ENCODE assay signal across 20 cellular contexts in genomic region chr4:144295286-144295995, GRCh38.
"Had no signal": no experiment of that assay in that cellular context is flagged by ENCODE, and none has a peak within 500 bp of the region (broad histone marks: within the 10 kb centered on the region; RNA-seq: fewer than 3 reads in every experiment).

No MANE protein-coding gene starts in this region.

- H3K36me3 Mint-ChIP-seq: activated naive CD8-positive, alpha-beta T cell had no signal

- H3K27me3 Mint-ChIP-seq: activated CD4-positive, alpha-beta memory T cell treated with anti-CD3 and anti-CD28 coated beads, Interleukin-2, amount 10 ng/mL, durations not matched to agents 7 days and 5 days had no signal

- H3K4me3 ChIP-seq: breast epithelium, dorsolateral prefrontal cortex, hepatocyte, stomach, testis, upper lobe of right lung had no signal

- H3K79me2 ChIP-seq: hepatocyte had no signal

- H3K4me1 ChIP-seq: breast epithelium, stomach, testis, upper lobe of right lung had no signal

- H3K4me2 ChIP-seq: hepatocyte had no signal

- H3K4me3 Mint-ChIP-seq: activated CD4-positive, alpha-beta memory T cell treated with anti-CD3 and anti-CD28 coated beads, Interleukin-2, amount 10 ng/mL, durations not matched to agents 7 days and 5 days; activated naive CD8-positive, alpha-beta T cell; activated T-cell treated with anti-CD3 and anti-CD28 coated beads, Interleukin-2, amount 50 U/mL, for 72 hours; endodermal cell; nephron had no signal

- H2AFZ ChIP-seq: hepatocyte had no signal

- H3K9me3 ChIP-seq: breast epithelium, stomach, testis, upper lobe of right lung had no signal

- ATAC-seq: activated T-cell treated with anti-CD3 and anti-CD28 coated beads, Interleukin-2, amount 50 U/mL, for 72 hours; esophagus mucosa; upper lobe of right lung had no signal

- H3K27ac Mint-ChIP-seq: activated CD4-positive, alpha-beta memory T cell treated with anti-CD3 and anti-CD28 coated beads, Interleukin-2, amount 10 ng/mL, durations not matched to agents 7 days and 5 days; activated naive CD8-positive, alpha-beta T cell; activated T-cell treated with anti-CD3 and anti-CD28 coated beads, Interleukin-2, amount 50 U/mL, for 72 hours; endodermal cell; nephron had no signal

- H3K27me3 ChIP-seq: breast epithelium, dorsolateral prefrontal cortex, hepatocyte, stomach, testis, upper lobe of right lung had no signal

- H3K36me3 ChIP-seq: breast epithelium, stomach, upper lobe of right lung had no signal

- H3K27ac ChIP-seq: breast epithelium, dorsolateral prefrontal cortex, hepatocyte, stomach, testis, upper lobe of right lung had no signal

- H3K4me1 Mint-ChIP-seq: activated CD4-positive, alpha-beta memory T cell treated with anti-CD3 and anti-CD28 coated beads, Interleukin-2, amount 10 ng/mL, durations not matched to agents 7 days and 5 days had no signal

- H3K9me3 Mint-ChIP-seq: activated CD4-positive, alpha-beta memory T cell treated with anti-CD3 and anti-CD28 coated beads, Interleukin-2, amount 10 ng/mL, durations not matched to agents 7 days and 5 days; activated T-cell treated with anti-CD3 and anti-CD28 coated beads, Interleukin-2, amount 50 U/mL, for 72 hours; endodermal cell; nephron had no signal

- DNase-seq: activated CD4-positive, alpha-beta memory T cell treated with anti-CD3 and anti-CD28 coated beads, Interleukin-2, amount 10 ng/mL, durations not matched to agents 7 days and 5 days; activated gamma-delta T cell treated with Interleukin-2 at 50 U/mL for 16 hours; activated T-cell treated with anti-CD3 and anti-CD28 coated beads, Interleukin-2, amount 50 U/mL, for 72 hours; amygdala; dorsolateral prefrontal cortex; endodermal cell; mesendoderm; nucleus accumbens; retina; stimulated activated CD4-positive, alpha-beta T cell treated with anti-CD3 and anti-CD28 coated beads, Interleukin-12 subunit alpha, Interleukin-12 subunit beta, amount 100 ng/mL, for 4 hours; stimulated activated CD4-positive, alpha-beta T cell treated with anti-CD3 and anti-CD28 coated beads, Interleukin-2, amount 100 ng/mL, for 24 hours; stomach; T-helper 1 cell; testis; upper lobe of right lung had no signal
